In genomic region chr7:64951250-64951848, GRCh38 we compare ENCODE assay signal across 9 cellular contexts. TPM values are rescaled to one million over a fixed set of nuclear protein-coding genes. Genes with fewer than 3 reads are reported as not detected.
DNase-seq lines count a peak whose midpoint lies in the region; ATAC-seq and TF ChIP-seq lines count a peak whose summit lies in the region.
"Had no signal": no experiment of that assay in that cellular context is flagged by ENCODE, and none has a peak within 500 bp of the region (broad histone marks: within the 10 kb centered on the region; RNA-seq: fewer than 3 reads in every experiment).

No MANE protein-coding gene starts in this region.

- no peak overlapping the region for H3K27ac ChIP-seq in naive thymus-derived CD4-positive, alpha-beta T cell (ENCODE audit: low read depth, low read length)

- H3K27ac Mint-ChIP-seq in activated naive CD4-positive, alpha-beta T cell treated with anti-CD3 and anti-CD28 coated beads, Interleukin-2, amount 50 U/mL, for 72 hours: no peak overlapping the region
- no peak overlapping the region for H3K27ac Mint-ChIP-seq in naive thymus-derived CD4-positive, alpha-beta T cell
- H3K27ac Mint-ChIP-seq: activated naive CD8-positive, alpha-beta T cell had no signal

- intact Hi-C loops in naive thymus-derived CD4-positive, alpha-beta T cell (cut with micrococcal nuclease): loop anchor here (1.0 kb wide), 2 partner anchors 265 to 356 kb away; no protein-coding TSS in a partner anchor

- H3K36me3 ChIP-seq in naive thymus-derived CD4-positive, alpha-beta T cell (ENCODE audit: control insufficient read depth in 2 of 3, insufficient read depth in 3 of 3, low read length in 3 of 3): no peaks in the 10 kb centered on the region

- H3K36me3 Mint-ChIP-seq in activated naive CD4-positive, alpha-beta T cell treated with anti-CD3 and anti-CD28 coated beads, Interleukin-2, amount 50 U/mL, for 72 hours: peaks cover 0 to 4% of the 10 kb centered on the region in 2 donors
- H3K36me3 Mint-ChIP-seq in naive thymus-derived CD4-positive, alpha-beta T cell: no peaks in the 10 kb centered on the region
- H3K36me3 Mint-ChIP-seq: activated naive CD8-positive, alpha-beta T cell had no signal

- no peak overlapping the region for H3K4me3 ChIP-seq in epithelial cell of esophagus (ENCODE audit: low read length)
- no peak overlapping the region for H3K4me3 ChIP-seq in naive thymus-derived CD4-positive, alpha-beta T cell (ENCODE audit: low read length)

- H3K4me3 Mint-ChIP-seq in naive thymus-derived CD4-positive, alpha-beta T cell: no peak overlapping the region
- H3K4me3 Mint-ChIP-seq: activated naive CD8-positive, alpha-beta T cell had no signal

- H3K9me3 Mint-ChIP-seq in activated naive CD4-positive, alpha-beta T cell treated with anti-CD3 and anti-CD28 coated beads, Interleukin-2, amount 50 U/mL, for 72 hours: no peaks in the 10 kb centered on the region
- peaks cover 0 to 2% (median 0%) of the 10 kb centered on the region in 11 donors for H3K9me3 Mint-ChIP-seq in naive thymus-derived CD4-positive, alpha-beta T cell

- TF ChIP-seq CTCF in epithelial cell of esophagus (IDR thresholded peaks at IDR 0.05; ENCODE audit: insufficient read depth, low read depth, low read length, missing control alignments): peak; percentile 74

- no peak for DNase-seq in activated naive CD4-positive, alpha-beta T cell treated with anti-CD3 and anti-CD28 coated beads, Interleukin-2, amount 50 U/mL, for 72 hours (ENCODE audit: low spot score in 2 of 2)
- no peak for DNase-seq in activated naive CD4-positive, alpha-beta T cell treated with anti-CD3 and anti-CD28 coated beads, Interleukin-2, amount 50 U/mL, for 16 hours
- DNase-seq in HT1080 (ENCODE audit: low read depth) (peak; percentile 15), RPMI7951 (ENCODE audit: low read depth) (peak; percentile 58), epithelial cell of esophagus (ENCODE audit: low read depth) (peak; percentile 51), cortex of kidney (lab: John Stamatoyannopoulos, UW) (no peak)
- DNase-seq in naive thymus-derived CD4-positive, alpha-beta T cell: peak in 7 of 9 donors; percentile 15 to 60 (median 46)

- no peaks in the 10 kb centered on the region for H3K27me3 ChIP-seq in naive thymus-derived CD4-positive, alpha-beta T cell (ENCODE audit: control insufficient read depth in 2 of 2, insufficient read depth in 2 of 2, low read length in 2 of 2)

- POLR2A ChIA-PET in naive thymus-derived CD4-positive, alpha-beta T cell (lab: Charles Lee): no interaction called here

- ATAC-seq in activated naive CD4-positive, alpha-beta T cell treated with anti-CD3 and anti-CD28 coated beads, Interleukin-2, amount 50 U/mL, for 72 hours: peak; percentile 36 to 49
- peak; percentile 74 for ATAC-seq in naive thymus-derived CD4-positive, alpha-beta T cell
- no peak for ATAC-seq in HG02678 (IDR thresholded peaks at IDR 0.05; ENCODE audit: unreplicated experiment)

- H3K4me1 Mint-ChIP-seq in naive thymus-derived CD4-positive, alpha-beta T cell: peaks cover 0 to 5% (median 4%) of the 10 kb centered on the region in 7 donors

- CTCF ChIA-PET in naive thymus-derived CD4-positive, alpha-beta T cell (lab: Charles Lee): interaction anchor here (0.6 to 4.9 kb wide), 7 partner anchors 43 to 423 kb away, joined by 3 to 40 read pairs (median 4); partner anchors contain the start of gene ZNF92

- no peaks in the 10 kb centered on the region for H3K4me1 ChIP-seq in naive thymus-derived CD4-positive, alpha-beta T cell (ENCODE audit: control insufficient read depth in 2 of 2, insufficient read depth in 2 of 2, low read length in 2 of 2)

- H3K27me3 Mint-ChIP-seq in naive thymus-derived CD4-positive, alpha-beta T cell: peaks cover 25 to 43% (median 39%) of the 10 kb centered on the region in 5 donors

- no peaks in the 10 kb centered on the region for H3K9me3 ChIP-seq in naive thymus-derived CD4-positive, alpha-beta T cell (ENCODE audit: control insufficient read depth in 2 of 3, low read length in 3 of 3)

RNA-seq across cellular contexts. Expression of gene ZNF117, which starts 39.5 kb away (rescaled TPM):
- 1 to 10 TPM; 2.0 to 2.8 TPM for total RNA-seq in activated naive CD4-positive, alpha-beta T cell treated with anti-CD3 and anti-CD28 coated beads, Interleukin-2, amount 50 U/mL, for 72 hours
- total RNA-seq in HT1080 (2014; rRNA removed; shearing (Covaris generic)): 0.03 and 0.08 TPM in 2 replicates
- polyA plus RNA-seq in HT1080 (2015; cell fraction: cytosol; rRNA removed): 0.06 and 0.09 TPM in 2 replicates
- 0.64 and 0.78 TPM in 2 replicates for polyA plus RNA-seq in HT1080 (2015; cell fraction: nucleus; rRNA removed)
- 2.4 and 3.7 TPM in 2 replicates for total RNA-seq in RPMI7951 (2014; rRNA removed; shearing (Covaris generic))
- total RNA-seq in naive thymus-derived CD4-positive, alpha-beta T cell: 1 to 10 TPM; 2.4 to 6.0 (median 4.4) TPM
- polyA plus RNA-seq in naive thymus-derived CD4-positive, alpha-beta T cell: 1 to 10 TPM in 1 of 2 donors, under 1 TPM in 1; 0.71 to 1.1 TPM

RNA-seq across cellular contexts. Expression of gene ZNF273, which starts 48.3 kb away (rescaled TPM):
- 10 to 100 TPM; 12.4 to 13.4 TPM for total RNA-seq in activated naive CD4-positive, alpha-beta T cell treated with anti-CD3 and anti-CD28 coated beads, Interleukin-2, amount 50 U/mL, for 72 hours
- 2.8 and 3.9 TPM in 2 replicates for total RNA-seq in HT1080 (2014; rRNA removed; shearing (Covaris generic))
- polyA plus RNA-seq in HT1080 (2015; cell fraction: cytosol; rRNA removed): 3.2 and 3.4 TPM in 2 replicates
- 2.7 and 2.9 TPM in 2 replicates for polyA plus RNA-seq in HT1080 (2015; cell fraction: nucleus; rRNA removed)
- total RNA-seq in RPMI7951 (2014; rRNA removed; shearing (Covaris generic)): 9.6 TPM in 2 replicates
- 10 to 100 TPM in 1 of 5 experiments, 1 to 10 TPM in 4; 3.8 to 10.9 (median 7.5) TPM for total RNA-seq in naive thymus-derived CD4-positive, alpha-beta T cell
- polyA plus RNA-seq in naive thymus-derived CD4-positive, alpha-beta T cell: 1 to 10 TPM; 3.6 to 5.8 TPM

RNA-seq across cellular contexts. Expression of gene ERV3-1, which starts 55.1 kb away (rescaled TPM):
- total RNA-seq in activated naive CD4-positive, alpha-beta T cell treated with anti-CD3 and anti-CD28 coated beads, Interleukin-2, amount 50 U/mL, for 72 hours: 1 to 10 TPM; 8.0 to 9.3 TPM
- total RNA-seq in HT1080 (2014; rRNA removed; shearing (Covaris generic)): 1.5 and 1.7 TPM in 2 replicates
- 0.83 and 0.87 TPM in 2 replicates for polyA plus RNA-seq in HT1080 (2015; cell fraction: cytosol; rRNA removed)
- polyA plus RNA-seq in HT1080 (2015; cell fraction: nucleus; rRNA removed): 2.4 and 2.8 TPM in 2 replicates
- total RNA-seq in RPMI7951 (2014; rRNA removed; shearing (Covaris generic)): 5.1 and 6.8 TPM in 2 replicates
- total RNA-seq in naive thymus-derived CD4-positive, alpha-beta T cell: 10 to 100 TPM; 12.2 to 22.9 (median 14.9) TPM
- 10 to 100 TPM in 1 of 2 donors, 1 to 10 TPM in 1; 7.9 to 10.4 TPM for polyA plus RNA-seq in naive thymus-derived CD4-positive, alpha-beta T cell

Comparison
In these comparisons a context has a peak if more than half of its experiments do, and no peak if none do; other contexts are left out.
1. DNase-seq: peak in HT1080 (single experiment), RPMI7951 (single experiment), epithelial cell of esophagus (single experiment) and naive thymus-derived CD4-positive, alpha-beta T cell (7 of 9); none in activated naive CD4-positive, alpha-beta T cell treated with anti-CD3 and anti-CD28 coated beads, Interleukin-2, amount 50 U/mL, for 72 hours (0 of 2), activated naive CD4-positive, alpha-beta T cell treated with anti-CD3 and anti-CD28 coated beads, Interleukin-2, amount 50 U/mL, for 16 hours (single experiment) and cortex of kidney (single experiment).